8 cellular contexts compared by ENCODE assay signal in the genomic region with DNA sequence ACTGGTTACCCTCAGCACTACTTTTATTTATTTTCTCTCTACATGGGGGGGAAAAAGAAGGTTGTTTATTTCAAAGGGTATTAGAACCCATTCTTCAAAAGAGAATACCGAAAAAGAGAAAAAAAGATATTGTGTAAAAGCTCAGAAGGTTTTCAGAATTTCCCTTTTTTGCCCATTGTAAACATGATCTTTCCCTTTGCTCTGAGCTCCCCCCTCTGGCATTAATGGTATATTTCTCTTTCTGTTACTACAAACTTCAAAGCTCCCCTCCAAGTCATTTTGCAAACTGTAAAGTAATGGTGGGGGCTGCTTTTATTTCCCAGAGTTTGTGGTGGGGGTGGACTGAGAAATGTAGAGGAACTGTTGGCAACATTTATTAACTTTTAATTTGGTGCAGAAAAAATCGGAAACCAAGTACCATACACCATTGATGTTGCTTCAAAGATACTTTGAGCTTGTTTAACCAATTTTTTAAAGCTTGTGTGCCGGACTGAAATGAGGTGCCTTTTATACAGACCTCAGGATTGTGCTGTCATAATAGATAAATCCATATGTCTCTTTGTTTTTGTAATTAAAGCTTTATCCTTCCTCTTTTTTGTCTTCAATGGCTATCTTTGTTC.
A peak's percentile ranks its signal among the peaks of the same experiment; 100 is the strongest.
DNase-seq lines count a peak whose midpoint lies in the region; ATAC-seq and TF ChIP-seq lines count a peak whose summit lies in the region.

No MANE protein-coding gene starts in this region.

- DNase-seq in GM10248 (ENCODE audit: extremely low spot score) (peak; percentile 19), NCI-H69 (lab: John Stamatoyannopoulos, UW) (peak; percentile 60), endodermal cell (no peak), putamen (ENCODE audit: low spot score) (peak; percentile 13), NCI-H510A (lab: John Stamatoyannopoulos, UW) (no peak)

- POLR2A ChIA-PET in GM10248 (lab: Yijun Ruan, JAX): no interaction called here

- ATAC-seq in HG02798 (IDR thresholded peaks at IDR 0.05; ENCODE audit: poor library complexity, unreplicated experiment) (no peak), HG03565 (IDR thresholded peaks at IDR 0.05; ENCODE audit: unreplicated experiment) (no peak)

- TF ChIP-seq CTCF in GM10248 (IDR thresholded peaks at IDR 0.05; ENCODE audit: control extremely low read depth, extremely low read depth, low read depth, missing control alignments) (peak; percentile 34), endodermal cell (conservative IDR thresholded peaks at IDR 0.05) (peak; percentile 70)

- CTCF ChIA-PET in GM10248 (lab: Yijun Ruan, JAX): interaction anchor here (0.6 to 4.0 kb wide), 28 partner anchors 10 to 1576 kb away, joined by 3 to 24 read pairs (median 4); no protein-coding TSS in a partner anchor

- H3K4me1 ChIP-seq in ACC112 (ENCODE audit: control insufficient read depth, insufficient read depth, low read length, unreplicated experiment) (peaks cover 30% of the 10 kb centered on the region), endodermal cell (ENCODE audit: control insufficient read depth, insufficient read depth, low read length) (peaks cover 16% of the 10 kb centered on the region)

- peaks cover 39% of the 10 kb centered on the region for H3K4me1 Mint-ChIP-seq in endodermal cell

- H3K27ac ChIP-seq in ACC112 (ENCODE audit: low read depth, low read length): no peak overlapping the region
- no peak overlapping the region for H3K27ac ChIP-seq in endodermal cell (ENCODE audit: low read depth, low read length)

- H3K36me3 Mint-ChIP-seq in endodermal cell (ENCODE audit: low read depth): peaks cover 10% of the 10 kb centered on the region

- 50 to 52% methylated on average over 2 to 3 of the region's 3 CpGs for WGBS in endodermal cell (ENCODE audit: insufficient coverage in 1 of 2, insufficient read length in 1 of 2), 2 experiments

- no peaks in the 10 kb centered on the region for H3K27me3 Mint-ChIP-seq in endodermal cell (ENCODE audit: insufficient read depth)

- H3K9me3 ChIP-seq in endodermal cell (ENCODE audit: control insufficient read depth, low read length): peaks cover 10% of the 10 kb centered on the region

- H3K36me3 ChIP-seq in ACC112 (ENCODE audit: insufficient read depth, low read length) (no peaks in the 10 kb centered on the region), endodermal cell (ENCODE audit: control insufficient read depth, insufficient read depth, low read length) (peaks cover under 1% of the 10 kb centered on the region)

- no peak overlapping the region for H3K4me3 ChIP-seq in ACC112 (ENCODE audit: low read depth, low read length)
- H3K4me3 ChIP-seq in endodermal cell (ENCODE audit: low read length): peak overlapping the region; percentile 29

- no peak overlapping the region for H3K27ac Mint-ChIP-seq in endodermal cell

- H3K4me3 Mint-ChIP-seq in endodermal cell: no peak overlapping the region

- H3K27me3 ChIP-seq in ACC112 (ENCODE audit: insufficient read depth, low read length) (no peaks in the 10 kb centered on the region), endodermal cell (ENCODE audit: control insufficient read depth, insufficient read depth, low read length, poor library complexity, severe bottlenecking) (no peaks in the 10 kb centered on the region)

- H3K9ac ChIP-seq in endodermal cell (ENCODE audit: extremely low read depth, low read length, poor library complexity, severe bottlenecking): no peak overlapping the region

- peak overlapping the region; percentile 31 for H2AFZ ChIP-seq in ACC112 (ENCODE audit: low read length, unreplicated experiment)

- peaks cover 3% of the 10 kb centered on the region for H3K79me2 ChIP-seq in ACC112 (ENCODE audit: control insufficient read depth, insufficient read depth, low read length, unreplicated experiment)

- H3K9me3 Mint-ChIP-seq in endodermal cell: peaks cover 11% of the 10 kb centered on the region

Comparison
In these comparisons a context has a peak if more than half of its experiments do, and no peak if none do; other contexts are left out.
1. DNase-seq: peak in GM10248 (single experiment), NCI-H69 (single experiment) and putamen (single experiment); none in endodermal cell (single experiment) and NCI-H510A (single experiment).